9 cellular contexts compared by ENCODE assay signal in the genomic region with DNA sequence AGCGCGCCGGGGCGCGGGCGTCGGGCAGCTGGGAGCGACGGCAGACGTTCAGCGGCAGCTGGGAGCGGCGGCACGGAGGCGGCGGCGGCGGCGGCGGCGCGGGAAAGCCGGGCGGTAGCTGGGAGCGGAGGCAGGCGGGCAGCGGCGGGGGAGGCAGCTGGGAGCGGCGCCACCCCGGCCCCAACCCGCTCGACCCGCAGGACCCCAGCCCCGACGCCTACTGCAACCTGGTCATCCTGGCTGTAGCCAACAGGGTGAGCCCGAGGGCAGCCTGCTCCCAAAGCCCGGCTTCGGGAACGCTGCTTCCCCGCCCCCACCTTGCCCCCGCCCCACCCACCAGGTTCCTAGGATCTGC. TPM values are rescaled to one million over a fixed set of nuclear protein-coding genes. Genes with fewer than 3 reads are reported as not detected.
DNase-seq lines count a peak whose midpoint lies in the region; ATAC-seq and TF ChIP-seq lines count a peak whose summit lies in the region.
"Had no signal": no experiment of that assay in that cellular context is flagged by ENCODE, and none has a peak within 500 bp of the region (broad histone marks: within the 10 kb centered on the region; RNA-seq: fewer than 3 reads in every experiment).

No MANE protein-coding gene starts in this region.

- H4K20me1 ChIP-seq in neural progenitor cell (ENCODE audit: low read depth), result no peaks in the 10 kb centered on the region

- peaks cover 33% of the 10 kb centered on the region for H3K27me3 Mint-ChIP-seq in neural progenitor cell (ENCODE audit: insufficient read depth, low read depth)

- H3K27me3 ChIP-seq in breast epithelium (peaks cover 0 to 32% of the 10 kb centered on the region in 2 donors), neural progenitor cell (peaks cover 56% of the 10 kb centered on the region)

- peak overlapping the region; percentile 89 for H3K4me3 Mint-ChIP-seq in neural progenitor cell

- H3K9me3 Mint-ChIP-seq in neural progenitor cell, result peaks cover 2% of the 10 kb centered on the region

- no peak overlapping the region for H3K9ac ChIP-seq in neural progenitor cell

- intact Hi-C loops in breast epithelium (cut with DNase I; ENCODE audit: low total_unique reads), result no loop called here

- H3K4me1 Mint-ChIP-seq in neural progenitor cell, result peaks cover 30% of the 10 kb centered on the region

- H3K4me1 ChIP-seq in breast epithelium (no peaks in the 10 kb centered on the region), neural progenitor cell (peaks cover 4% of the 10 kb centered on the region)

- peaks cover 14% of the 10 kb centered on the region for H3F3A ChIP-seq in neural progenitor cell (ENCODE audit: low read depth)

- no peak for TF ChIP-seq POLR2A in breast epithelium (IDR thresholded peaks at IDR 0.05)

- peak in 2 of 3 experiments; percentile 46 to 82 for DNase-seq in NCI-H1417 (lab: John Stamatoyannopoulos, UW)
- no peak for DNase-seq in NCI-H1417 treated with DMSO at 0.1 percent for 48 hours (lab: John Stamatoyannopoulos, UW)
- peak; percentile 76 for DNase-seq in NCI-H2171 treated with DMSO at 0.1 percent for 48 hours (lab: John Stamatoyannopoulos, UW)
- no peak for DNase-seq in breast epithelium (ENCODE audit: low spot score in 2 of 2)
- peak; percentile 82 for DNase-seq in neural progenitor cell (ENCODE audit: low spot score)
- no peak for DNase-seq in activated effector memory CD4-positive, alpha-beta T cell treated with anti-CD3 and anti-CD28 coated beads, Interleukin-2, amount 50 U/mL, for 16 hours

- no peak for TF ChIP-seq CTCF in breast epithelium (IDR thresholded peaks at IDR 0.05)
- peak; percentile 27 for TF ChIP-seq CTCF in neural progenitor cell (IDR thresholded peaks at IDR 0.05)

- H3K36me3 ChIP-seq in breast epithelium, result no peaks in the 10 kb centered on the region
- no peaks in the 10 kb centered on the region for H3K36me3 ChIP-seq in neural progenitor cell

- H3K4me2 ChIP-seq in neural progenitor cell, result peak overlapping the region; percentile 78

- ATAC-seq in HG03025 (IDR thresholded peaks at IDR 0.05; ENCODE audit: low FRiP score, unreplicated experiment), result no peak
- ATAC-seq in HG03039 (IDR thresholded peaks at IDR 0.05; ENCODE audit: unreplicated experiment), result no peak

- H3K79me2 ChIP-seq in neural progenitor cell (ENCODE audit: low read depth), result no peaks in the 10 kb centered on the region

- no peaks in the 10 kb centered on the region for H3K9me3 ChIP-seq in breast epithelium
- no peaks in the 10 kb centered on the region for H3K9me3 ChIP-seq in neural progenitor cell (ENCODE audit: low read depth)

- peak overlapping the region; percentile 25 to 84 (median 61) for H3K4me3 ChIP-seq in breast epithelium
- H3K4me3 ChIP-seq in neural progenitor cell, result peak overlapping the region; percentile 83

- no peak overlapping the region for H2AFZ ChIP-seq in neural progenitor cell (replicated peaks)

- H3K27ac Mint-ChIP-seq in neural progenitor cell, result no peak overlapping the region

- H3K36me3 Mint-ChIP-seq in neural progenitor cell, result peaks cover 2% of the 10 kb centered on the region

- H3K27ac ChIP-seq in breast epithelium (no peak overlapping the region), neural progenitor cell (no peak overlapping the region)

RNA-seq across cellular contexts. Expression of gene CCM2L, which starts 8.9 kb away (rescaled TPM):
- 1 to 10 TPM; 2.8 to 9.2 (median 4.6) TPM for total RNA-seq in breast epithelium
- total RNA-seq in neural progenitor cell (ENCODE audit: low replicate concordance), result 0.75 and 3.9 TPM in 2 replicates
- total RNA-seq: T-helper 1 cell treated with Interleukin-12 subunit alpha and Interleukin-12 subunit beta and Interleukin-4 antibody, amounts not matched to agents 30 ng/mL and 1 ng/mL, for 36 hours had no signal

RNA-seq across cellular contexts. Expression of gene HCK, which starts 32.9 kb away (rescaled TPM):
- total RNA-seq in breast epithelium (10 to 100 TPM; 10.2 to 27.4 (median 16.0) TPM), neural progenitor cell (ENCODE audit: low replicate concordance) (not detected in 2 replicates)

RNA-seq across cellular contexts. Expression of gene XKR7, which starts 51.2 kb away (rescaled TPM):
- not detected for total RNA-seq in breast epithelium
- total RNA-seq in neural progenitor cell (ENCODE audit: low replicate concordance), result 0.07 and 0.19 TPM in 2 replicates
- total RNA-seq: T-helper 1 cell treated with Interleukin-12 subunit alpha and Interleukin-12 subunit beta and Interleukin-4 antibody, amounts not matched to agents 30 ng/mL and 1 ng/mL, for 36 hours had no signal

Comparison
In these comparisons a context has a peak if more than half of its experiments do, and no peak if none do; other contexts are left out.
1. DNase-seq: peak in NCI-H1417 (2 of 3), NCI-H2171 treated with DMSO at 0.1 percent for 48 hours (single experiment) and neural progenitor cell (single experiment); none in NCI-H1417 treated with DMSO at 0.1 percent for 48 hours (single experiment), breast epithelium (0 of 2) and activated effector memory CD4-positive, alpha-beta T cell treated with anti-CD3 and anti-CD28 coated beads, Interleukin-2, amount 50 U/mL, for 16 hours (single experiment).
2. RNA of gene HCK, which starts 32.9 kb away (total RNA-seq): 10.2 to 27.4 TPM in breast epithelium; not detected in neural progenitor cell; every median in the first group is over 10 times any median in the second.